ENCODE assay signal across 18 cellular contexts in genomic region chr2:168684921-168685618, GRCh38.
DNase-seq lines count a peak whose midpoint lies in the region; ATAC-seq, FAIRE-seq and TF ChIP-seq lines count a peak whose summit lies in the region.
"Had no signal": no experiment of that assay in that cellular context is flagged by ENCODE, and none has a peak within 500 bp of the region (broad histone marks: within the 10 kb centered on the region; RNA-seq: fewer than 3 reads in every experiment).

No MANE protein-coding gene starts in this region.

- no peak overlapping the region for H2AFZ ChIP-seq in K562 (ENCODE audit: low read depth, low read length)

- FAIRE-seq in K562 (lab: Jason Lieb, UNC), result no peak
- FAIRE-seq: GM12878, GM18507, H1, RCC 7860 had no signal

- no peak for TF ChIP-seq RAD21 in K562 (CRISPR knock-in tag; conservative IDR thresholded peaks at IDR 0.05 in 1 of 2, IDR thresholded peaks at IDR 0.05 in 1 of 2)

- H3K27ac ChIP-seq in K562 (ENCODE audit: extremely low read depth, low read depth, low read length) (no peak overlapping the region; the same call in 2 of the 3 replicates), mesendoderm (ENCODE audit: low read depth, low read length) (no peak overlapping the region)
- H3K27ac ChIP-seq: KMS-11, SK-N-MC had no signal

- no peaks in the 10 kb centered on the region for H3K79me2 ChIP-seq in K562 (ENCODE audit: control insufficient read depth, insufficient read depth, low read length)
- H3K79me2 ChIP-seq in mesendoderm (ENCODE audit: control insufficient read depth, insufficient read depth, low read length), result no peaks in the 10 kb centered on the region

- no peaks in the 10 kb centered on the region for H3K4me1 Mint-ChIP-seq in activated T-cell treated with anti-CD3 and anti-CD28 coated beads, Interleukin-2, amount 50 U/mL, for 4 hours (ENCODE audit: low read depth)

- H3K4me3 ChIP-seq in BE2C (ENCODE audit: low read depth, low read length) (peak overlapping the region; percentile 38), K562 (no peak overlapping the region), mesendoderm (ENCODE audit: low read length) (no peak overlapping the region)
- H3K4me3 ChIP-seq: GM12878, SK-N-MC had no signal

- no peak overlapping the region for H3K4ac ChIP-seq in mesendoderm (ENCODE audit: low read depth, low read length)

- H3K36me3 ChIP-seq in BE2C (no peaks in the 10 kb centered on the region), K562 (ENCODE audit: control insufficient read depth, insufficient read depth, low read length) (no peaks in the 10 kb centered on the region), mesendoderm (ENCODE audit: control insufficient read depth, insufficient read depth, low read length) (no peaks in the 10 kb centered on the region)

- POLR2A ChIA-PET in K562 (lab: Yijun Ruan, JAX), result interaction anchor here (0.6 to 1.4 kb wide), 4 partner anchors 12 to 284 kb away, joined by 3 read pairs; no protein-coding TSS in a partner anchor

- 44% methylated on average over 3 of the region's 3 CpGs for WGBS in K562 (ENCODE audit: insufficient coverage, low coverage, missing lambda C conversion rate)
- WGBS in mesendoderm (ENCODE audit: extremely low coverage, insufficient coverage, low lambda C conversion rate), result no CpG with 5 or more reads among the region's 3 CpGs

- no peak overlapping the region for H3K18ac ChIP-seq in mesendoderm (ENCODE audit: low read length)

- no peaks in the 10 kb centered on the region for H3K79me1 ChIP-seq in mesendoderm (ENCODE audit: low read length)

- H3K56ac ChIP-seq in mesendoderm (ENCODE audit: low read length), result no peak overlapping the region

- intact Hi-C loops in K562 (cut with micrococcal nuclease), result loop anchor here (5.0 kb wide), 1 partner anchor 193 kb away; no protein-coding TSS in a partner anchor

- ATAC-seq in K562, result no peak
- ATAC-seq in activated T-cell treated with anti-CD3 and anti-CD28 coated beads, Interleukin-2, amount 50 U/mL, for 4 hours, result no peak
- ATAC-seq: GM12878 had no signal

- no peak for TF ChIP-seq POLR2A in K562 (conservative IDR thresholded peaks at IDR 0.05)

- peaks cover 2% of the 10 kb centered on the region for H3K36me3 Mint-ChIP-seq in activated T-cell treated with anti-CD3 and anti-CD28 coated beads, Interleukin-2, amount 50 U/mL, for 4 hours (ENCODE audit: insufficient read depth)

- no TSS peak for BruUV-seq in K562 (replicated peaks; lab: Mats Ljungman, UMichigan)

- H4K8ac ChIP-seq in mesendoderm (ENCODE audit: low read depth, low read length), result no peak overlapping the region

- no peak overlapping the region for H3K4me3 Mint-ChIP-seq in activated T-cell treated with anti-CD3 and anti-CD28 coated beads, Interleukin-2, amount 50 U/mL, for 4 hours
- H3K4me3 Mint-ChIP-seq: CD4-positive, alpha-beta T cell had no signal

- TF ChIP-seq EP300 in K562 (IDR thresholded peaks at IDR 0.05; ENCODE audit: low read length), result peak; percentile 52; the same call in 1 of the 2 replicates

- H3K27me3 Mint-ChIP-seq in activated T-cell treated with anti-CD3 and anti-CD28 coated beads, Interleukin-2, amount 50 U/mL, for 4 hours (ENCODE audit: low read depth), result no peaks in the 10 kb centered on the region
- H3K27me3 Mint-ChIP-seq: CD4-positive, alpha-beta T cell had no signal

- H3K27me3 ChIP-seq in BE2C, result no peaks in the 10 kb centered on the region
- no peaks in the 10 kb centered on the region for H3K27me3 ChIP-seq in K562 (ENCODE audit: control insufficient read depth in 2 of 2, insufficient read depth in 2 of 2, low read length in 2 of 2)
- no peaks in the 10 kb centered on the region for H3K27me3 ChIP-seq in mesendoderm (ENCODE audit: insufficient read depth, low read length, poor library complexity)

- H2BK5ac ChIP-seq in mesendoderm (ENCODE audit: low read length), result no peak overlapping the region

- H3K9ac ChIP-seq in K562 (ENCODE audit: insufficient read depth in 1 of 2, low read depth in 2 of 2, low read length in 2 of 2) (no peak overlapping the region), mesendoderm (ENCODE audit: low read length) (no peak overlapping the region)
- H3K9ac ChIP-seq: KMS-11 had no signal

- no peak overlapping the region for H2BK15ac ChIP-seq in mesendoderm (replicated peaks; ENCODE audit: low read depth)

- H2BK120ac ChIP-seq in mesendoderm (ENCODE audit: low read depth, low read length), result no peak overlapping the region

- no peak overlapping the region for H2AK5ac ChIP-seq in mesendoderm (ENCODE audit: low read length)

- no peaks in the 10 kb centered on the region for H3K9me1 ChIP-seq in K562 (ENCODE audit: control insufficient read depth, insufficient read depth, low read length)

- H3K9me3 ChIP-seq in BE2C (no peaks in the 10 kb centered on the region), K562 (replicated peaks; ENCODE audit: control insufficient read depth, insufficient read depth, low read depth, low read length) (no peaks in the 10 kb centered on the region)

- H4K20me1 ChIP-seq in K562 (replicated peaks; ENCODE audit: control insufficient read depth, insufficient read depth, low read length), result no peaks in the 10 kb centered on the region

- H3K4me2 ChIP-seq in K562 (ENCODE audit: insufficient read depth, low read length) (no peak overlapping the region), mesendoderm (ENCODE audit: low read length) (no peak overlapping the region)
- H3K4me2 ChIP-seq: KMS-11 had no signal

- H3K23ac ChIP-seq in mesendoderm (ENCODE audit: low read length), result no peak overlapping the region

- in situ Hi-C loops in K562 (cut with MboI), result no loop called here

- H4K5ac ChIP-seq in mesendoderm (ENCODE audit: low read length), result no peak overlapping the region

- TF ChIP-seq CTCF in BE2C (IDR thresholded peaks at IDR 0.05; ENCODE audit: low read depth, low read length), result no peak
- TF ChIP-seq CTCF in K562 (IDR thresholded peaks at IDR 0.05 in 2 of 3, conservative IDR thresholded peaks at IDR 0.05 in 1 of 3; ENCODE audit: insufficient read depth in 2 of 3, low read depth in 1 of 3, low read length in 3 of 3), result no peak

- H3K4me1 ChIP-seq in BE2C, result peaks cover 4% of the 10 kb centered on the region; the same call in 1 of the 2 replicates
- peaks cover 3 to 17% of the 10 kb centered on the region in 2 experiments; a peak in 4 of 5 replicates for H3K4me1 ChIP-seq in K562 (replicated peaks in 1 of 2; ENCODE audit: control insufficient read depth in 2 of 2, insufficient read depth in 2 of 2, low read length in 2 of 2)
- peaks cover 7% of the 10 kb centered on the region for H3K4me1 ChIP-seq in mesendoderm (ENCODE audit: control insufficient read depth, low read depth, low read length)

- CTCF ChIA-PET in K562 (lab: Yijun Ruan, JAX; ENCODE audit: low intra/inter-chr PET ratio), result no interaction called here

- no peaks in the 10 kb centered on the region for H3K9me3 Mint-ChIP-seq in activated T-cell treated with anti-CD3 and anti-CD28 coated beads, Interleukin-2, amount 50 U/mL, for 4 hours
- H3K9me3 Mint-ChIP-seq: CD4-positive, alpha-beta T cell had no signal

- DNase-seq in BE2C (no peak), OCI-M1 (lab: John Stamatoyannopoulos, UW) (peak; percentile 62), K562 (ENCODE audit: extremely low read depth in 1 of 4, low spot score in 3 of 4) (no peak), mesendoderm (peak; percentile 33), GM19240 (ENCODE audit: insufficient read length, low spot score) (no peak)
- no peak for DNase-seq in stimulated activated CD4-positive, alpha-beta T cell treated with anti-CD3 and anti-CD28 coated beads, Interleukin-4, amount 100 ng/mL, for 24 hours
- no peak for DNase-seq in activated T-cell treated with anti-CD3 and anti-CD28 coated beads, Interleukin-2, amount 50 U/mL, for 4 hours
- DNase-seq: Calu3; CD4-positive, alpha-beta T cell; DMS53; EL; NK-92 treated with Interleukin-12 subunit alpha and Interleukin-12 subunit beta, amount 100 ng/mL, for 24 hours had no signal

TF ChIP-seq in K562, 482 proteins besides CTCF, POLR2A, EP300 and RAD21 (continues in another document):
- TF ChIP-seq FOXA3 (CRISPR knock-in tag; conservative IDR thresholded peaks at IDR 0.05 in 1 of 2, IDR thresholded peaks at IDR 0.05 in 1 of 2) (no peak), TRIM24 (IDR thresholded peaks at IDR 0.05) (peak; percentile 28 to 49; a peak in 2 of 4 replicates), MEIS2 (IDR thresholded peaks at IDR 0.05; ENCODE audit: partially characterized antibody) (peak; percentile 49), DIDO1 (tag; IDR thresholded peaks at IDR 0.05; ENCODE audit: low read depth) (no peak), ZNF668 (CRISPR knock-in tag; IDR thresholded peaks at IDR 0.05) (peak; percentile 62; the same call in 1 of the 2 replicates), ZNF165 (CRISPR knock-in tag; IDR thresholded peaks at IDR 0.05; ENCODE audit: borderline replicate concordance) (no peak)
- TF ChIP-seq, protein P1, sequence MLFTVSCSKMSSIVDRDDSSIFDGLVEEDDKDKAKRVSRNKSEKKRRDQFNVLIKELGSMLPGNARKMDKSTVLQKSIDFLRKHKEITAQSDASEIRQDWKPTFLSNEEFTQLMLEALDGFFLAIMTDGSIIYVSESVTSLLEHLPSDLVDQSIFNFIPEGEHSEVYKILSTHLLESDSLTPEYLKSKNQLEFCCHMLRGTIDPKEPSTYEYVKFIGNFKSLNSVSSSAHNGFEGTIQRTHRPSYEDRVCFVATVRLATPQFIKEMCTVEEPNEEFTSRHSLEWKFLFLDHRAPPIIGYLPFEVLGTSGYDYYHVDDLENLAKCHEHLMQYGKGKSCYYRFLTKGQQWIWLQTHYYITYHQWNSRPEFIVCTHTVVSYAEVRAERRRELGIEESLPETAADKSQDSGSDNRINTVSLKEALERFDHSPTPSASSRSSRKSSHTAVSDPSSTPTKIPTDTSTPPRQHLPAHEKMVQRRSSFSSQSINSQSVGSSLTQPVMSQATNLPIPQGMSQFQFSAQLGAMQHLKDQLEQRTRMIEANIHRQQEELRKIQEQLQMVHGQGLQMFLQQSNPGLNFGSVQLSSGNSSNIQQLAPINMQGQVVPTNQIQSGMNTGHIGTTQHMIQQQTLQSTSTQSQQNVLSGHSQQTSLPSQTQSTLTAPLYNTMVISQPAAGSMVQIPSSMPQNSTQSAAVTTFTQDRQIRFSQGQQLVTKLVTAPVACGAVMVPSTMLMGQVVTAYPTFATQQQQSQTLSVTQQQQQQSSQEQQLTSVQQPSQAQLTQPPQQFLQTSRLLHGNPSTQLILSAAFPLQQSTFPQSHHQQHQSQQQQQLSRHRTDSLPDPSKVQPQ (CRISPR knock-in tag; IDR thresholded peaks at IDR 0.05; ENCODE audit: borderline replicate concordance), result no peak
- TF ChIP-seq, protein P2, sequence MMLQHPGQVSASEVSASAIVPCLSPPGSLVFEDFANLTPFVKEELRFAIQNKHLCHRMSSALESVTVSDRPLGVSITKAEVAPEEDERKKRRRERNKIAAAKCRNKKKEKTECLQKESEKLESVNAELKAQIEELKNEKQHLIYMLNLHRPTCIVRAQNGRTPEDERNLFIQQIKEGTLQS (IDR thresholded peaks at IDR 0.05), result peak; percentile 70; the same call in 1 of the 2 replicates
- TF ChIP-seq, protein P2 (CRISPR knock-in tag; conservative IDR thresholded peaks at IDR 0.05), result no peak

Comparison
In these comparisons a context has a peak if more than half of its experiments do, and no peak if none do; other contexts are left out.
1. DNase-seq: peak in OCI-M1 (single experiment) and mesendoderm (single experiment); none in BE2C (single experiment), K562 (0 of 4), stimulated activated CD4-positive, alpha-beta T cell treated with anti-CD3 and anti-CD28 coated beads, Interleukin-4, amount 100 ng/mL, for 24 hours (single experiment), GM19240 (single experiment) and activated T-cell treated with anti-CD3 and anti-CD28 coated beads, Interleukin-2, amount 50 U/mL, for 4 hours (single experiment).